ENCODE assay signal across 1 cellular context in the genomic region with DNA sequence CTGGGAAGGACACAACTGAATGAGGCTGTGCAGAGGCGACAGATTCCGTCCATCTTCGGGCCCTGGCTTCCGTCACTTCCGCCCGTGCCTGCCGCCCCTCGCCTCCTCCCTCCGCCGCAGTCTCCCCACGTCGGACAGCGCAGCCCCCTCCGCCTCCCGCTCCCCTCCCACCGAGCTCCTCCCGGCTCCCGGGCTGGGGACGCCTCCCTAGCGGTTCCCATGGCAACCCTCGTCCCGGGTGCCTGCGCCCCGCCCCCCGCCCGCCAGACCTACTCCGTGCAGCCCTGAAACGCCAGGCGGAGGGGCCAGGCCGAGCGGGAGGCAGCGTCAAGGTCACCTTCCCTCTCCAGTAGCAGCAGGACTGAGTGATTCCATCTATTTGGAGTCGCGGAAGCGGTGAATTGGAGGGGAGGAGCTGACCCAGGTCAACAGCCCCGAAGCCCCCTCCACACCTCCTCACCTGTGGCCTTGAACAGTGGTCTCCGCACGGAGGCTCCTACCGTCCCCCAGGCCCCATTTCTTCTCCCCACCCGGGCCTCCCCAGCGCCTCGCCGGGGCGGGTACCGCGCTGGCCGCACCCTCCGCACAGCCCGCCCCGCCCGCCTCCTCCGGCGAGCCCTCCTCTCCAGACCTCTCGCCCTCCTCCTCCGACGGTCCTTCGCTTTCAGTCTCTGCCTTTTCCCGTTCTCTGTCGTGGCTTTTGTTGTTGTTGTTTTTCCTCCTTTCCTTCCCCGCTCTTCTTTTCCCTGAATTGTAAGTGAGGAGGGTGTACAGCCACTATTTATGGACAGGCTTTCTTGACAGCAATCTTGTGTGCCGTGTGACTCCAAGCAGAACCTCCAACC.
TF ChIP-seq lines count a peak whose summit lies in the region.

No MANE protein-coding gene starts in this region.

TF ChIP-seq in HepG2, 621 proteins besides CTCF, POLR2A, EP300 and RAD21 (continued from another document and continues in another):
- TF ChIP-seq, protein P1, sequence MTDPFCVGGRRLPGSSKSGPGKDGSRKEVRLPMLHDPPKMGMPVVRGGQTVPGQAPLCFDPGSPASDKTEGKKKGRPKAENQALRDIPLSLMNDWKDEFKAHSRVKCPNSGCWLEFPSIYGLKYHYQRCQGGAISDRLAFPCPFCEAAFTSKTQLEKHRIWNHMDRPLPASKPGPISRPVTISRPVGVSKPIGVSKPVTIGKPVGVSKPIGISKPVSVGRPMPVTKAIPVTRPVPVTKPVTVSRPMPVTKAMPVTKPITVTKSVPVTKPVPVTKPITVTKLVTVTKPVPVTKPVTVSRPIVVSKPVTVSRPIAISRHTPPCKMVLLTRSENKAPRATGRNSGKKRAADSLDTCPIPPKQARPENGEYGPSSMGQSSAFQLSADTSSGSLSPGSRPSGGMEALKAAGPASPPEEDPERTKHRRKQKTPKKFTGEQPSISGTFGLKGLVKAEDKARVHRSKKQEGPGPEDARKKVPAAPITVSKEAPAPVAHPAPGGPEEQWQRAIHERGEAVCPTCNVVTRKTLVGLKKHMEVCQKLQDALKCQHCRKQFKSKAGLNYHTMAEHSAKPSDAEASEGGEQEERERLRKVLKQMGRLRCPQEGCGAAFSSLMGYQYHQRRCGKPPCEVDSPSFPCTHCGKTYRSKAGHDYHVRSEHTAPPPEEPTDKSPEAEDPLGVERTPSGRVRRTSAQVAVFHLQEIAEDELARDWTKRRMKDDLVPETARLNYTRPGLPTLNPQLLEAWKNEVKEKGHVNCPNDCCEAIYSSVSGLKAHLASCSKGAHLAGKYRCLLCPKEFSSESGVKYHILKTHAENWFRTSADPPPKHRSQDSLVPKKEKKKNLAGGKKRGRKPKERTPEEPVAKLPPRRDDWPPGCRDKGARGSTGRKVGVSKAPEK (CRISPR knock-in tag; IDR thresholded peaks at IDR 0.05; ENCODE audit: borderline replicate concordance): 0 out of 2 replicates have a peak, but pooled peaks have one; percentile 33
- TF ChIP-seq ZNF598 (CRISPR knock-in tag; IDR thresholded peaks at IDR 0.05; ENCODE audit: borderline replicate concordance) (peak; percentile 36; the same call in 1 of the 2 replicates), SKI (IDR thresholded peaks at IDR 0.05; ENCODE audit: partially characterized antibody) (peak; percentile 94), ZNF33A (CRISPR knock-in tag; IDR thresholded peaks at IDR 0.05; ENCODE audit: borderline replicate concordance) (no peak), HDAC1 (CRISPR knock-in tag; IDR thresholded peaks at IDR 0.05) (peak; percentile 98), TBL1XR1 (IDR thresholded peaks at IDR 0.05; ENCODE audit: borderline replicate concordance, low read length, partially characterized antibody) (no peak), CENPX (CRISPR knock-in tag; IDR thresholded peaks at IDR 0.05) (no peak), ZNF83 (CRISPR knock-in tag; IDR thresholded peaks at IDR 0.05; ENCODE audit: borderline replicate concordance) (no peak), NFYB (CRISPR knock-in tag; IDR thresholded peaks at IDR 0.05) (peak; percentile 46; the same call in 1 of the 2 replicates), ZNF549 (CRISPR knock-in tag; IDR thresholded peaks at IDR 0.05) (no peak), NR1H2 (CRISPR knock-in tag; IDR thresholded peaks at IDR 0.05; ENCODE audit: borderline replicate concordance, low read depth) (0 out of 2 replicates have a peak, but pooled peaks have one; percentile 74), FOSL2 (CRISPR knock-in tag; IDR thresholded peaks at IDR 0.05) (peak; percentile 75), MAFK (conservative IDR thresholded peaks at IDR 0.05 in 1 of 2, IDR thresholded peaks at IDR 0.05 in 1 of 2; ENCODE audit: low read length in 2 of 2) (no peak; a peak in 1 of 4 replicates), SPEN (CRISPR knock-in tag; IDR thresholded peaks at IDR 0.05; ENCODE audit: low read depth) (peak; percentile 93), SNRNP70 (IDR thresholded peaks at IDR 0.05; ENCODE audit: low read depth, low read length) (no peak), ZBTB20 (CRISPR knock-in tag; IDR thresholded peaks at IDR 0.05; ENCODE audit: borderline replicate concordance, low read depth) (no peak; the same call in none of the 2 replicates), JDP2 (CRISPR knock-in tag; IDR thresholded peaks at IDR 0.05; ENCODE audit: borderline replicate concordance) (no peak), RBM22 (optimal IDR thresholded peaks at IDR 0.05; ENCODE audit: low read length) (peak; percentile 91), ETV5 (CRISPR knock-in tag; IDR thresholded peaks at IDR 0.05; ENCODE audit: borderline replicate concordance) (peak; percentile 88), ATM (IDR thresholded peaks at IDR 0.05; ENCODE audit: borderline replicate concordance) (no peak), SNAI1 (CRISPR knock-in tag; IDR thresholded peaks at IDR 0.05; ENCODE audit: borderline replicate concordance) (no peak; the same call in 1 of the 2 replicates), KDM2A (CRISPR knock-in tag; IDR thresholded peaks at IDR 0.05; ENCODE audit: borderline replicate concordance, low read depth) (peak; percentile 97), ZFAT (CRISPR knock-in tag; conservative IDR thresholded peaks at IDR 0.05) (no peak), TOPORS (CRISPR knock-in tag; IDR thresholded peaks at IDR 0.05) (peak; percentile 98), ZNF451 (CRISPR knock-in tag; IDR thresholded peaks at IDR 0.05) (peak; percentile 91), ZNF33B (CRISPR knock-in tag; IDR thresholded peaks at IDR 0.05) (peak; percentile 91; the same call in 1 of the 2 replicates), ZNF607 (CRISPR knock-in tag; IDR thresholded peaks at IDR 0.05; ENCODE audit: borderline replicate concordance) (peak; percentile 92), ZNF326 (CRISPR knock-in tag; IDR thresholded peaks at IDR 0.05; ENCODE audit: borderline replicate concordance) (peak; percentile 55; the same call in 1 of the 2 replicates), MBNL3 (CRISPR knock-in tag; conservative IDR thresholded peaks at IDR 0.05) (no peak), DNMT1 (CRISPR knock-in tag; IDR thresholded peaks at IDR 0.05) (0 out of 2 replicates have a peak, but pooled peaks have one; percentile 41), ZNF605 (CRISPR knock-in tag; IDR thresholded peaks at IDR 0.05) (peak; percentile 57), STAG1 (CRISPR knock-in tag; IDR thresholded peaks at IDR 0.05) (peak; percentile 40), KMT2A (CRISPR knock-in tag; IDR thresholded peaks at IDR 0.05) (peak; percentile 85), ARNTL (CRISPR knock-in tag; IDR thresholded peaks at IDR 0.05) (peak; percentile 93), DPF2 (CRISPR knock-in tag; IDR thresholded peaks at IDR 0.05; ENCODE audit: borderline replicate concordance, low read depth) (peak; percentile 63; the same call in 1 of the 2 replicates), KDM5B (CRISPR knock-in tag; IDR thresholded peaks at IDR 0.05; ENCODE audit: borderline replicate concordance) (peak; percentile 96), MED13 (CRISPR knock-in tag; IDR thresholded peaks at IDR 0.05) (peak; percentile 97)
- TF ChIP-seq, protein P2, sequence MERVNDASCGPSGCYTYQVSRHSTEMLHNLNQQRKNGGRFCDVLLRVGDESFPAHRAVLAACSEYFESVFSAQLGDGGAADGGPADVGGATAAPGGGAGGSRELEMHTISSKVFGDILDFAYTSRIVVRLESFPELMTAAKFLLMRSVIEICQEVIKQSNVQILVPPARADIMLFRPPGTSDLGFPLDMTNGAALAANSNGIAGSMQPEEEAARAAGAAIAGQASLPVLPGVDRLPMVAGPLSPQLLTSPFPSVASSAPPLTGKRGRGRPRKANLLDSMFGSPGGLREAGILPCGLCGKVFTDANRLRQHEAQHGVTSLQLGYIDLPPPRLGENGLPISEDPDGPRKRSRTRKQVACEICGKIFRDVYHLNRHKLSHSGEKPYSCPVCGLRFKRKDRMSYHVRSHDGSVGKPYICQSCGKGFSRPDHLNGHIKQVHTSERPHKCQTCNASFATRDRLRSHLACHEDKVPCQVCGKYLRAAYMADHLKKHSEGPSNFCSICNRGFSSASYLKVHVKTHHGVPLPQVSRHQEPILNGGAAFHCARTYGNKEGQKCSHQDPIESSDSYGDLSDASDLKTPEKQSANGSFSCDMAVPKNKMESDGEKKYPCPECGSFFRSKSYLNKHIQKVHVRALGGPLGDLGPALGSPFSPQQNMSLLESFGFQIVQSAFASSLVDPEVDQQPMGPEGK (CRISPR knock-in tag; IDR thresholded peaks at IDR 0.05): peak; percentile 99
- TF ChIP-seq, protein P3, sequence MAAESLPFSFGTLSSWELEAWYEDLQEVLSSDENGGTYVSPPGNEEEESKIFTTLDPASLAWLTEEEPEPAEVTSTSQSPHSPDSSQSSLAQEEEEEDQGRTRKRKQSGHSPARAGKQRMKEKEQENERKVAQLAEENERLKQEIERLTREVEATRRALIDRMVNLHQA (CRISPR knock-in tag; IDR thresholded peaks at IDR 0.05): peak; percentile 86; the same call in 1 of the 2 replicates
- TF ChIP-seq, protein P4, sequence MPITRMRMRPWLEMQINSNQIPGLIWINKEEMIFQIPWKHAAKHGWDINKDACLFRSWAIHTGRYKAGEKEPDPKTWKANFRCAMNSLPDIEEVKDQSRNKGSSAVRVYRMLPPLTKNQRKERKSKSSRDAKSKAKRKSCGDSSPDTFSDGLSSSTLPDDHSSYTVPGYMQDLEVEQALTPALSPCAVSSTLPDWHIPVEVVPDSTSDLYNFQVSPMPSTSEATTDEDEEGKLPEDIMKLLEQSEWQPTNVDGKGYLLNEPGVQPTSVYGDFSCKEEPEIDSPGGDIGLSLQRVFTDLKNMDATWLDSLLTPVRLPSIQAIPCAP (CRISPR knock-in tag; IDR thresholded peaks at IDR 0.05; ENCODE audit: low read depth): no peak
- TF ChIP-seq, protein P5, sequence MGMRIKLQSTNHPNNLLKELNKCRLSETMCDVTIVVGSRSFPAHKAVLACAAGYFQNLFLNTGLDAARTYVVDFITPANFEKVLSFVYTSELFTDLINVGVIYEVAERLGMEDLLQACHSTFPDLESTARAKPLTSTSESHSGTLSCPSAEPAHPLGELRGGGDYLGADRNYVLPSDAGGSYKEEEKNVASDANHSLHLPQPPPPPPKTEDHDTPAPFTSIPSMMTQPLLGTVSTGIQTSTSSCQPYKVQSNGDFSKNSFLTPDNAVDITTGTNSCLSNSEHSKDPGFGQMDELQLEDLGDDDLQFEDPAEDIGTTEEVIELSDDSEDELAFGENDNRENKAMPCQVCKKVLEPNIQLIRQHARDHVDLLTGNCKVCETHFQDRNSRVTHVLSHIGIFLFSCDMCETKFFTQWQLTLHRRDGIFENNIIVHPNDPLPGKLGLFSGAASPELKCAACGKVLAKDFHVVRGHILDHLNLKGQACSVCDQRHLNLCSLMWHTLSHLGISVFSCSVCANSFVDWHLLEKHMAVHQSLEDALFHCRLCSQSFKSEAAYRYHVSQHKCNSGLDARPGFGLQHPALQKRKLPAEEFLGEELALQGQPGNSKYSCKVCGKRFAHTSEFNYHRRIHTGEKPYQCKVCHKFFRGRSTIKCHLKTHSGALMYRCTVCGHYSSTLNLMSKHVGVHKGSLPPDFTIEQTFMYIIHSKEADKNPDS (CRISPR knock-in tag; IDR thresholded peaks at IDR 0.05): peak; percentile 82
- TF ChIP-seq, protein P6, sequence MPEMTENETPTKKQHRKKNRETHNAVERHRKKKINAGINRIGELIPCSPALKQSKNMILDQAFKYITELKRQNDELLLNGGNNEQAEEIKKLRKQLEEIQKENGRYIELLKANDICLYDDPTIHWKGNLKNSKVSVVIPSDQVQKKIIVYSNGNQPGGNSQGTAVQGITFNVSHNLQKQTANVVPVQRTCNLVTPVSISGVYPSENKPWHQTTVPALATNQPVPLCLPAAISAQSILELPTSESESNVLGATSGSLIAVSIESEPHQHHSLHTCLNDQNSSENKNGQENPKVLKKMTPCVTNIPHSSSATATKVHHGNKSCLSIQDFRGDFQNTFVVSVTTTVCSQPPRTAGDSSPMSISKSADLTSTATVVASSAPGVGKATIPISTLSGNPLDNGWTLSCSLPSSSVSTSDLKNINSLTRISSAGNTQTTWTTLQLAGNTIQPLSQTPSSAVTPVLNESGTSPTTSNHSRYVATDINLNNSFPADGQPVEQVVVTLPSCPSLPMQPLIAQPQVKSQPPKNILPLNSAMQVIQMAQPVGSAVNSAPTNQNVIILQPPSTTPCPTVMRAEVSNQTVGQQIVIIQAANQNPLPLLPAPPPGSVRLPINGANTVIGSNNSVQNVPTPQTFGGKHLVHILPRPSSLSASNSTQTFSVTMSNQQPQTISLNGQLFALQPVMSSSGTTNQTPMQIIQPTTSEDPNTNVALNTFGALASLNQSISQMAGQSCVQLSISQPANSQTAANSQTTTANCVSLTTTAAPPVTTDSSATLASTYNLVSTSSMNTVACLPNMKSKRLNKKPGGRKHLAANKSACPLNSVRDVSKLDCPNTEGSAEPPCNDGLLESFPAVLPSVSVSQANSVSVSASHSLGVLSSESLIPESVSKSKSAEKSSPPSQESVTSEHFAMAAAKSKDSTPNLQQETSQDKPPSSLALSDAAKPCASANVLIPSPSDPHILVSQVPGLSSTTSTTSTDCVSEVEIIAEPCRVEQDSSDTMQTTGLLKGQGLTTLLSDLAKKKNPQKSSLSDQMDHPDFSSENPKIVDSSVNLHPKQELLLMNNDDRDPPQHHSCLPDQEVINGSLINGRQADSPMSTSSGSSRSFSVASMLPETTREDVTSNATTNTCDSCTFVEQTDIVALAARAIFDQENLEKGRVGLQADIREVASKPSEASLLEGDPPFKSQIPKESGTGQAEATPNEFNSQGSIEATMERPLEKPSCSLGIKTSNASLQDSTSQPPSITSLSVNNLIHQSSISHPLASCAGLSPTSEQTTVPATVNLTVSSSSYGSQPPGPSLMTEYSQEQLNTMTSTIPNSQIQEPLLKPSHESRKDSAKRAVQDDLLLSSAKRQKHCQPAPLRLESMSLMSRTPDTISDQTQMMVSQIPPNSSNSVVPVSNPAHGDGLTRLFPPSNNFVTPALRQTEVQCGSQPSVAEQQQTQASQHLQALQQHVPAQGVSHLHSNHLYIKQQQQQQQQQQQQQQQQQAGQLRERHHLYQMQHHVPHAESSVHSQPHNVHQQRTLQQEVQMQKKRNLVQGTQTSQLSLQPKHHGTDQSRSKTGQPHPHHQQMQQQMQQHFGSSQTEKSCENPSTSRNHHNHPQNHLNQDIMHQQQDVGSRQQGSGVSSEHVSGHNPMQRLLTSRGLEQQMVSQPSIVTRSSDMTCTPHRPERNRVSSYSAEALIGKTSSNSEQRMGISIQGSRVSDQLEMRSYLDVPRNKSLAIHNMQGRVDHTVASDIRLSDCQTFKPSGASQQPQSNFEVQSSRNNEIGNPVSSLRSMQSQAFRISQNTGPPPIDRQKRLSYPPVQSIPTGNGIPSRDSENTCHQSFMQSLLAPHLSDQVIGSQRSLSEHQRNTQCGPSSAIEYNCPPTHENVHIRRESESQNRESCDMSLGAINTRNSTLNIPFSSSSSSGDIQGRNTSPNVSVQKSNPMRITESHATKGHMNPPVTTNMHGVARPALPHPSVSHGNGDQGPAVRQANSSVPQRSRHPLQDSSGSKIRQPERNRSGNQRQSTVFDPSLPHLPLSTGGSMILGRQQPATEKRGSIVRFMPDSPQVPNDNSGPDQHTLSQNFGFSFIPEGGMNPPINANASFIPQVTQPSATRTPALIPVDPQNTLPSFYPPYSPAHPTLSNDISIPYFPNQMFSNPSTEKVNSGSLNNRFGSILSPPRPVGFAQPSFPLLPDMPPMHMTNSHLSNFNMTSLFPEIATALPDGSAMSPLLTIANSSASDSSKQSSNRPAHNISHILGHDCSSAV (CRISPR knock-in tag; IDR thresholded peaks at IDR 0.05; ENCODE audit: borderline replicate concordance): no peak; the same call in 1 of the 2 replicates
- TF ChIP-seq, protein P7, sequence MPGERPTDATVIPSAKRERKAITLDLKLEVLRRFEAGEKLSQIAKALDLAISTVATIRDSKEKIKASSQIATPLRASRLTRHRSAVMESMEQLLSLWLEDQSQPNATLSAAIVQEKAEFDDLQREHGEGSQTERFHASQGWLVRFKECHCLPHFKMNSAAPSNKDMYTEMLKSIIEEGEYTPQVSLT (CRISPR knock-in tag; IDR thresholded peaks at IDR 0.05; ENCODE audit: borderline replicate concordance, low read depth): no peak
